ENCODE assay signal across 20 cellular contexts in the genomic region with DNA sequence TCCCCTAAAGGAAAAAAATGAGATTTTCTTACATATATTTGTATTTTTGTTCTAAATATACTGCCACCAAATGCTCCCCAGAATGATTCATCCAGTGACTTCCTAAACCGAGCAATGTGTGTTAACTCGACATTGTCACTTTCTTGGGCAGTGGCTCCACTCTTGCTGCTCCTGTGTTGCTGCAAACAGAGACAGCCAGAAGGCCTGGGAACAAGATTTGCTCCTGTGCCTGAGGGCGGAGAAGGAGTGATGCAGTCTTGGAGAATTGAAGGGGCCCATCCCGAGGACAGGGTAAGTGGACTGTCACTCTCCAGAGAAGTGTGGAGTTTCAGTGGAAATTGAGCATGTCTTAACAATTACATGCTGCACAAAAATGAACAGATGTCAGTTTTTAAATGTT. TPM values are rescaled to one million over a fixed set of nuclear protein-coding genes. Genes with fewer than 3 reads are reported as not detected.
DNase-seq lines count a peak whose midpoint lies in the region; FAIRE-seq and TF ChIP-seq lines count a peak whose summit lies in the region.
"Had no signal": no experiment of that assay in that cellular context is flagged by ENCODE, and none has a peak within 500 bp of the region (broad histone marks: within the 10 kb centered on the region; RNA-seq: fewer than 3 reads in every experiment).

No MANE protein-coding gene starts in this region.

- no peaks in the 10 kb centered on the region for H3K36me3 Mint-ChIP-seq in astrocyte (ENCODE audit: low read depth, unreplicated experiment)
- peaks cover 4% of the 10 kb centered on the region for H3K36me3 Mint-ChIP-seq in type B pancreatic cell
- H3K36me3 Mint-ChIP-seq: IgD-negative memory B cell had no signal

- H3K9ac ChIP-seq in astrocyte (ENCODE audit: low read length) (no peak overlapping the region), mesendoderm (ENCODE audit: low read length) (no peak overlapping the region)

- no peak overlapping the region for H3K23ac ChIP-seq in mesendoderm (ENCODE audit: low read length)

- H3K56ac ChIP-seq in mesendoderm (ENCODE audit: low read length): no peak overlapping the region

- no peak overlapping the region for H2BK5ac ChIP-seq in mesendoderm (ENCODE audit: low read length)

- H3K4me1 Mint-ChIP-seq in astrocyte (ENCODE audit: low read depth, unreplicated experiment): no peaks in the 10 kb centered on the region
- H3K4me1 Mint-ChIP-seq in type B pancreatic cell (ENCODE audit: unreplicated experiment): no peaks in the 10 kb centered on the region

- H3K4me3 ChIP-seq in astrocyte (ENCODE audit: insufficient read depth, low read depth, low read length): no peak overlapping the region
- H3K4me3 ChIP-seq in mesendoderm (ENCODE audit: low read length): no peak overlapping the region
- no peak overlapping the region for H3K4me3 ChIP-seq in OCI-LY7 (ENCODE audit: low read depth, low read length, poor library complexity, severe bottlenecking)
- H3K4me3 ChIP-seq in WERI-Rb-1 (ENCODE audit: low read depth, low read length): no peak overlapping the region
- H3K4me3 ChIP-seq: A549, HAP-1 had no signal

- H3K36me3 ChIP-seq in astrocyte (ENCODE audit: insufficient read depth, low read length): no peaks in the 10 kb centered on the region
- no peaks in the 10 kb centered on the region for H3K36me3 ChIP-seq in mesendoderm (ENCODE audit: control insufficient read depth, insufficient read depth, low read length)
- H3K36me3 ChIP-seq in OCI-LY7 (ENCODE audit: insufficient read depth, low read length): no peaks in the 10 kb centered on the region
- no peaks in the 10 kb centered on the region for H3K36me3 ChIP-seq in WERI-Rb-1
- H3K36me3 ChIP-seq: HAP-1 had no signal

- no peak for FAIRE-seq in astrocyte (lab: Jason Lieb, UNC)
- FAIRE-seq: A549, D721Med, HepG2 had no signal

- H3K4me2 ChIP-seq in astrocyte (ENCODE audit: low read length) (no peak overlapping the region), mesendoderm (ENCODE audit: low read length) (no peak overlapping the region), OCI-LY7 (ENCODE audit: low read length) (no peak overlapping the region)
- H3K4me2 ChIP-seq: A549 had no signal

- no peak overlapping the region for H2BK15ac ChIP-seq in mesendoderm (replicated peaks; ENCODE audit: low read depth)

- H3K27ac ChIP-seq in astrocyte (ENCODE audit: low read depth, low read length) (no peak overlapping the region), mesendoderm (ENCODE audit: low read depth, low read length) (no peak overlapping the region), OCI-LY7 (ENCODE audit: low read depth, low read length, poor library complexity, severe bottlenecking) (no peak overlapping the region), WERI-Rb-1 (no peak overlapping the region)
- H3K27ac ChIP-seq: 22Rv1, A549, C4-2B had no signal

- H3K9me3 Mint-ChIP-seq in astrocyte (ENCODE audit: unreplicated experiment): peaks cover 3% of the 10 kb centered on the region
- no peaks in the 10 kb centered on the region for H3K9me3 Mint-ChIP-seq in type B pancreatic cell

- H3K79me2 ChIP-seq in astrocyte (ENCODE audit: insufficient read depth, low read length) (no peaks in the 10 kb centered on the region), mesendoderm (ENCODE audit: control insufficient read depth, insufficient read depth, low read length) (no peaks in the 10 kb centered on the region), OCI-LY7 (ENCODE audit: insufficient read depth, low read depth, low read length) (no peaks in the 10 kb centered on the region)

- no peak overlapping the region for H3K18ac ChIP-seq in mesendoderm (ENCODE audit: low read length)

- no TSS peak for BruUV-seq in OCI-LY7 (replicated peaks; lab: Mats Ljungman, UMichigan)

- H3K79me1 ChIP-seq in mesendoderm (ENCODE audit: low read length): no peaks in the 10 kb centered on the region

- no peak overlapping the region for H2BK120ac ChIP-seq in mesendoderm (ENCODE audit: low read depth, low read length)

- H3K4me3 Mint-ChIP-seq in astrocyte (ENCODE audit: unreplicated experiment) (no peak overlapping the region), type B pancreatic cell (no peak overlapping the region)
- H3K4me3 Mint-ChIP-seq: CD4-positive, alpha-beta T cell; IgD-negative memory B cell had no signal

- H3K27me3 Mint-ChIP-seq in astrocyte (ENCODE audit: low read depth, unreplicated experiment): no peaks in the 10 kb centered on the region
- no peaks in the 10 kb centered on the region for H3K27me3 Mint-ChIP-seq in type B pancreatic cell
- H3K27me3 Mint-ChIP-seq: IgD-negative memory B cell had no signal

- TF ChIP-seq CTCF in astrocyte (IDR thresholded peaks at IDR 0.05; ENCODE audit: insufficient read depth, low read depth, low read length): no peak
- no peak for TF ChIP-seq CTCF in type B pancreatic cell (conservative IDR thresholded peaks at IDR 0.05)
- TF ChIP-seq CTCF in OCI-LY7 (conservative IDR thresholded peaks at IDR 0.05; ENCODE audit: low read length): no peak
- no peak for TF ChIP-seq CTCF in WERI-Rb-1 (IDR thresholded peaks at IDR 0.05; ENCODE audit: low read depth, low read length)

- H4K8ac ChIP-seq in mesendoderm (ENCODE audit: low read depth, low read length): no peak overlapping the region

- no peak overlapping the region for H4K5ac ChIP-seq in mesendoderm (ENCODE audit: low read length)

- no peak overlapping the region for H3K4ac ChIP-seq in mesendoderm (ENCODE audit: low read depth, low read length)

- intact Hi-C loops in OCI-LY7 (cut with micrococcal nuclease; ENCODE audit: unreplicated experiment): no loop called here

- H3K27me3 ChIP-seq in astrocyte (ENCODE audit: insufficient read depth, low read length): no peaks in the 10 kb centered on the region
- no peaks in the 10 kb centered on the region for H3K27me3 ChIP-seq in mesendoderm (ENCODE audit: insufficient read depth, low read length, poor library complexity)
- H3K27me3 ChIP-seq in WERI-Rb-1 (ENCODE audit: insufficient read depth, low read depth, severe bottlenecking): no peaks in the 10 kb centered on the region

- POLR2A ChIA-PET in OCI-LY7 (lab: Charles Lee): no interaction called here

- peak overlapping the region; percentile 10 for H2AFZ ChIP-seq in astrocyte (ENCODE audit: low read depth, low read length)
- no peak overlapping the region for H2AFZ ChIP-seq in OCI-LY7 (ENCODE audit: low read length)

- CTCF ChIA-PET in OCI-LY7 (lab: Charles Lee; ENCODE audit: unreplicated experiment): no interaction called here

- no peaks in the 10 kb centered on the region for H3K9me2 ChIP-seq in OCI-LY7 (ENCODE audit: insufficient read depth, low read length)

- H4K20me1 ChIP-seq in astrocyte (ENCODE audit: insufficient read depth, low read length): no peaks in the 10 kb centered on the region
- no peaks in the 10 kb centered on the region for H4K20me1 ChIP-seq in OCI-LY7 (ENCODE audit: insufficient read depth, low read length)

- H3K27ac Mint-ChIP-seq in astrocyte (ENCODE audit: unreplicated experiment) (no peak overlapping the region), type B pancreatic cell (peak overlapping the region; percentile 61)
- H3K27ac Mint-ChIP-seq: CD4-positive, alpha-beta T cell; IgD-negative memory B cell had no signal

- WGBS in mesendoderm (ENCODE audit: extremely low coverage, insufficient coverage, low lambda C conversion rate): no CpG with 5 or more reads among the region's 4 CpGs

- H2AK5ac ChIP-seq in mesendoderm (ENCODE audit: low read length): no peak overlapping the region

- no peaks in the 10 kb centered on the region for H3K9me3 ChIP-seq in astrocyte (ENCODE audit: insufficient read depth, low read depth, low read length)
- no peaks in the 10 kb centered on the region for H3K9me3 ChIP-seq in OCI-LY7 (ENCODE audit: low read length)
- no peaks in the 10 kb centered on the region for H3K9me3 ChIP-seq in WERI-Rb-1 (ENCODE audit: severe bottlenecking)
- H3K9me3 ChIP-seq: A549, Caco-2, HAP-1 had no signal

- DNase-seq in ELF-1 (ENCODE audit: low read depth, low spot score) (peak; percentile 72), astrocyte (ENCODE audit: low read depth) (no peak), mesendoderm (peak; percentile 33), type B pancreatic cell (ENCODE audit: extremely low spot score, unreplicated experiment) (no peak), OCI-LY7 (ENCODE audit: low spot score) (no peak), WERI-Rb-1 (no peak)
- no peak for DNase-seq in stimulated activated CD4-positive, alpha-beta T cell treated with anti-CD3 and anti-CD28 coated beads, Interleukin-4, amount 100 ng/mL, for 1 hour
- DNase-seq: AML-193; Caco-2; CD4-positive, alpha-beta T cell; GDM1 had no signal

- no peaks in the 10 kb centered on the region for H3K4me1 ChIP-seq in astrocyte (ENCODE audit: insufficient read depth, low read length)
- no peaks in the 10 kb centered on the region for H3K4me1 ChIP-seq in mesendoderm (ENCODE audit: control insufficient read depth, low read depth, low read length)
- no peaks in the 10 kb centered on the region for H3K4me1 ChIP-seq in OCI-LY7 (ENCODE audit: insufficient read depth, low read length, poor library complexity, severe bottlenecking)
- H3K4me1 ChIP-seq: A549, Caco-2, HAP-1 had no signal

RNA-seq across cellular contexts. Expression of a gene that starts 32.7 kb away (rescaled TPM):
- total RNA-seq in astrocyte (not detected in 2 replicates), type B pancreatic cell (ENCODE audit: low replicate concordance) (0.07 and 0.17 TPM in 2 replicates), OCI-LY7 (2022) (not detected in 2 replicates)
- polyA plus RNA-seq in mesendoderm (2013, experiment 1 of 2): not detected
- polyA plus RNA-seq in mesendoderm (2013, experiment 2 of 2): not detected
- not detected in 2 replicates for total RNA-seq in OCI-LY7 (2014; rRNA removed; shearing (Covaris generic))
- total RNA-seq: Caco-2; CD4-positive, alpha-beta T cell; H4; HepG2 had no signal
- polyA plus RNA-seq: BJ, IgD-negative memory B cell had no signal

RNA-seq across cellular contexts. Expression of a gene that starts 38.2 kb away (rescaled TPM):
- total RNA-seq in astrocyte (0.29 and 0.64 TPM in 2 replicates), type B pancreatic cell (ENCODE audit: low replicate concordance) (1.1 and 4.5 TPM in 2 replicates), OCI-LY7 (2022) (not detected in 2 replicates)
- 0.13 TPM for polyA plus RNA-seq in mesendoderm (2013, experiment 1 of 2)
- 0.11 TPM for polyA plus RNA-seq in mesendoderm (2013, experiment 2 of 2)
- not detected in 2 replicates for total RNA-seq in OCI-LY7 (2014; rRNA removed; shearing (Covaris generic))
- total RNA-seq: CD4-positive, alpha-beta T cell; H4; HepG2 had no signal
- polyA plus RNA-seq: BJ, HepG2 had no signal

Comparison
In these comparisons a context has a peak if more than half of its experiments do, and no peak if none do; other contexts are left out.
1. DNase-seq: peak in ELF-1 (single experiment) and mesendoderm (single experiment); none in astrocyte (single experiment), type B pancreatic cell (single experiment), OCI-LY7 (single experiment), WERI-Rb-1 (single experiment) and stimulated activated CD4-positive, alpha-beta T cell treated with anti-CD3 and anti-CD28 coated beads, Interleukin-4, amount 100 ng/mL, for 1 hour (single experiment).